ENCODE assay signal across 20 cellular contexts in the genomic region with DNA sequence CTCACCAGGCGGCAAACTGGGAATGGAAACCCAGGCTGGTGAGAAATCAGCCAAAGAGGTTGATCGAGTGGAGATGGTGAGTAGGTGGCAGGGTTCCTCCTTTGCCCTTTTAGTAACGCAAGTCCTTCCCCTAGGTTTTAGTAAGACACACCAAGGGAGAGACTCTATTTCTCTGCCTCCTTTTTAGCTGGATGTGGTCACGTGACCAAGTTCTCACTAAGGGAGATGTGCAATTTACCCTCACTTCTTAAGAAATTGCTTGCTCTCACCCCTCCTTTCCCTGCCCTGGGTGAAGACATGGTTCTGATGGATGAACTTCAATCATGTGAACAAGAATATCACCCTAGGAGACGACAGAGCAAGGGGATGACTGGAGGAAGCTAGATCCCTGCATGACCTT.
DNase-seq lines count a peak whose midpoint lies in the region; ATAC-seq, FAIRE-seq and TF ChIP-seq lines count a peak whose summit lies in the region.
"Had no signal": no experiment of that assay in that cellular context is flagged by ENCODE, and none has a peak within 500 bp of the region (broad histone marks: within the 10 kb centered on the region; RNA-seq: fewer than 3 reads in every experiment).

No MANE protein-coding gene starts in this region.

- H3K27ac ChIP-seq in K562 (ENCODE audit: extremely low read depth, low read depth, low read length), result no peak overlapping the region
- H3K27ac ChIP-seq: GM23248 had no signal

- CTCF ChIA-PET in K562 (lab: Yijun Ruan, JAX; ENCODE audit: low intra/inter-chr PET ratio), result no interaction called here

- no peak overlapping the region for H3K4me2 ChIP-seq in K562 (ENCODE audit: insufficient read depth, low read length)

- BruUV-seq in K562 (replicated peaks; lab: Mats Ljungman, UMichigan), result no TSS peak

- H3K27me3 Mint-ChIP-seq in natural killer cell treated with Interleukin-12 subunit alpha and Interleukin-12 subunit beta and Interleukin-15 and Interleukin-18, amount 100 ng/mL, for 72 hours, result peaks cover 0 to 8% of the 10 kb centered on the region in 2 donors
- H3K27me3 Mint-ChIP-seq in natural killer cell (ENCODE audit: low read depth in 2 of 2), result peaks cover 9 to 21% of the 10 kb centered on the region in 2 donors
- H3K27me3 Mint-ChIP-seq in type B pancreatic cell, result peaks cover 34% of the 10 kb centered on the region

- no peaks in the 10 kb centered on the region for H3K4me1 Mint-ChIP-seq in natural killer cell treated with Interleukin-12 subunit alpha and Interleukin-12 subunit beta and Interleukin-15 and Interleukin-18, amount 100 ng/mL, for 72 hours (ENCODE audit: low read depth in 2 of 2)
- no peaks in the 10 kb centered on the region for H3K4me1 Mint-ChIP-seq in natural killer cell
- peaks cover 19% of the 10 kb centered on the region for H3K4me1 Mint-ChIP-seq in type B pancreatic cell (ENCODE audit: unreplicated experiment)
- H3K4me1 Mint-ChIP-seq: CD4-positive, alpha-beta memory T cell had no signal

- FAIRE-seq in K562 (lab: Jason Lieb, UNC), result no peak
- FAIRE-seq: GM12892, GM19239, H1 had no signal

- no peak overlapping the region for H3K9ac ChIP-seq in K562 (ENCODE audit: insufficient read depth in 1 of 2, low read depth in 2 of 2, low read length in 2 of 2)
- H3K9ac ChIP-seq: GM23248 had no signal

- no peaks in the 10 kb centered on the region for H3K9me3 ChIP-seq in K562 (replicated peaks; ENCODE audit: control insufficient read depth, insufficient read depth, low read depth, low read length)

- no peak overlapping the region for H3K4me3 Mint-ChIP-seq in natural killer cell treated with Interleukin-12 subunit alpha and Interleukin-12 subunit beta and Interleukin-15 and Interleukin-18, amount 100 ng/mL, for 72 hours
- H3K4me3 Mint-ChIP-seq in natural killer cell, result no peak overlapping the region
- no peak overlapping the region for H3K4me3 Mint-ChIP-seq in type B pancreatic cell
- H3K4me3 Mint-ChIP-seq: CD4-positive, alpha-beta memory T cell had no signal

- H3K9me1 ChIP-seq in K562 (ENCODE audit: control insufficient read depth, insufficient read depth, low read length), result no peaks in the 10 kb centered on the region

- DNase-seq in natural killer cell treated with Interleukin-12 subunit alpha and Interleukin-12 subunit beta and Interleukin-15 and Interleukin-18, amount 100 ng/mL, for 72 hours (ENCODE audit: low spot score), result peak; percentile 15
- DNase-seq in natural killer cell (no peak), K562 (ENCODE audit: extremely low read depth in 1 of 4, low spot score in 3 of 4) (no peak), type B pancreatic cell (ENCODE audit: extremely low spot score, unreplicated experiment) (no peak), UCSD-AML1 (lab: John Stamatoyannopoulos, UW; ENCODE audit: unreplicated experiment) (no peak), H4 (ENCODE audit: low spot score) (no peak)
- DNase-seq: 8988T; C1 segment of cervical spinal cord; Calu3; CD4-positive, alpha-beta memory T cell; COR-L47; DMS53; DMS79 treated with DMSO at 0.1 percent for 48 hours; GF-D8; GM23248; H9 had no signal

- no peak for TF ChIP-seq POLR2A in K562 (conservative IDR thresholded peaks at IDR 0.05)

- H3K27me3 ChIP-seq in K562 (ENCODE audit: control insufficient read depth in 2 of 2, insufficient read depth in 2 of 2, low read length in 2 of 2), result peaks cover 0 to 17% of the 10 kb centered on the region in 2 experiments; a peak in 2 of 5 replicates

- no peak for ATAC-seq in natural killer cell treated with Interleukin-12 subunit alpha and Interleukin-12 subunit beta and Interleukin-15 and Interleukin-18, amount 100 ng/mL, for 72 hours
- ATAC-seq in natural killer cell (no peak), K562 (no peak)
- ATAC-seq: HCT116 had no signal

- TF ChIP-seq RAD21 in K562 (CRISPR knock-in tag; conservative IDR thresholded peaks at IDR 0.05 in 1 of 2, IDR thresholded peaks at IDR 0.05 in 1 of 2), result no peak

- POLR2A ChIA-PET in K562 (lab: Yijun Ruan, JAX), result no interaction called here

- H3K79me2 ChIP-seq in K562 (ENCODE audit: control insufficient read depth, insufficient read depth, low read length), result no peaks in the 10 kb centered on the region

- no peaks in the 10 kb centered on the region for H4K20me1 ChIP-seq in K562 (replicated peaks; ENCODE audit: control insufficient read depth, insufficient read depth, low read length)

- H3K36me3 ChIP-seq in K562 (ENCODE audit: control insufficient read depth, insufficient read depth, low read length), result no peaks in the 10 kb centered on the region

- H3K27ac Mint-ChIP-seq in natural killer cell treated with Interleukin-12 subunit alpha and Interleukin-12 subunit beta and Interleukin-15 and Interleukin-18, amount 100 ng/mL, for 72 hours, result no peak overlapping the region
- no peak overlapping the region for H3K27ac Mint-ChIP-seq in natural killer cell
- peak overlapping the region; percentile 9 for H3K27ac Mint-ChIP-seq in type B pancreatic cell
- H3K27ac Mint-ChIP-seq: CD4-positive, alpha-beta memory T cell had no signal

- intact Hi-C loops in natural killer cell (cut with micrococcal nuclease) (no loop called here), K562 (cut with micrococcal nuclease) (no loop called here)

- TF ChIP-seq EP300 in K562 (IDR thresholded peaks at IDR 0.05; ENCODE audit: low read length), result no peak

- in situ Hi-C loops in K562 (cut with MboI), result no loop called here

- H3K4me1 ChIP-seq in K562 (replicated peaks in 1 of 2; ENCODE audit: control insufficient read depth in 2 of 2, insufficient read depth in 2 of 2, low read length in 2 of 2), result no peaks in the 10 kb centered on the region

- H3K4me3 ChIP-seq in K562, result no peak overlapping the region
- H3K4me3 ChIP-seq: GM23248 had no signal

- WGBS in K562 (ENCODE audit: insufficient coverage, low coverage, missing lambda C conversion rate), result 1% methylated on average over 5 of the region's 5 CpGs

- no peak for TF ChIP-seq CTCF in natural killer cell (IDR thresholded peaks at IDR 0.05)
- no peak for TF ChIP-seq CTCF in K562 (IDR thresholded peaks at IDR 0.05 in 2 of 3, conservative IDR thresholded peaks at IDR 0.05 in 1 of 3; ENCODE audit: insufficient read depth in 2 of 3, low read depth in 1 of 3, low read length in 3 of 3)
- no peak for TF ChIP-seq CTCF in type B pancreatic cell (conservative IDR thresholded peaks at IDR 0.05)

- H3K9me3 Mint-ChIP-seq in natural killer cell treated with Interleukin-12 subunit alpha and Interleukin-12 subunit beta and Interleukin-15 and Interleukin-18, amount 100 ng/mL, for 72 hours, result no peaks in the 10 kb centered on the region
- H3K9me3 Mint-ChIP-seq in natural killer cell (no peaks in the 10 kb centered on the region), type B pancreatic cell (peaks cover 10% of the 10 kb centered on the region)

- H3K36me3 Mint-ChIP-seq in natural killer cell treated with Interleukin-12 subunit alpha and Interleukin-12 subunit beta and Interleukin-15 and Interleukin-18, amount 100 ng/mL, for 72 hours, result no peaks in the 10 kb centered on the region
- H3K36me3 Mint-ChIP-seq in natural killer cell (no peaks in the 10 kb centered on the region), type B pancreatic cell (no peaks in the 10 kb centered on the region)

- no peak overlapping the region for H2AFZ ChIP-seq in K562 (ENCODE audit: low read depth, low read length)
- H2AFZ ChIP-seq: GM23248 had no signal

TF ChIP-seq in K562, 482 proteins besides CTCF, POLR2A, EP300 and RAD21:
- TF ChIP-seq RAD51 (IDR thresholded peaks at IDR 0.05; ENCODE audit: borderline replicate concordance, low read depth), result peak; percentile 79
- TF ChIP-seq NCOR1 (IDR thresholded peaks at IDR 0.05), result no peak
- TF ChIP-seq LCOR (CRISPR knock-in tag; IDR thresholded peaks at IDR 0.05), result no peak
- TF ChIP-seq, protein P1, sequence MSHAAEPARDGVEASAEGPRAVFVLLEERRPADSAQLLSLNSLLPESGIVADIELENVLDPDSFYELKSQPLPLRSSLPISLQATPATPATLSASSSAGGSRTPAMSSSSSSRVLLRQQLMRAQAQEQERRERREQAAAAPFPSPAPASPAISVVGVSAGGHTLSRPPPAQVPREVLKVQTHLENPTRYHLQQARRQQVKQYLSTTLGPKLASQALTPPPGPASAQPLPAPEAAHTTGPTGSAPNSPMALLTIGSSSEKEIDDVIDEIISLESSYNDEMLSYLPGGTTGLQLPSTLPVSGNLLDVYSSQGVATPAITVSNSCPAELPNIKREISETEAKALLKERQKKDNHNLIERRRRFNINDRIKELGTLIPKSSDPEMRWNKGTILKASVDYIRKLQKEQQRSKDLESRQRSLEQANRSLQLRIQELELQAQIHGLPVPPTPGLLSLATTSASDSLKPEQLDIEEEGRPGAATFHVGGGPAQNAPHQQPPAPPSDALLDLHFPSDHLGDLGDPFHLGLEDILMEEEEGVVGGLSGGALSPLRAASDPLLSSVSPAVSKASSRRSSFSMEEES (CRISPR knock-in tag; IDR thresholded peaks at IDR 0.05), result peak; percentile 87
- 0 out of 2 replicates have a peak, but pooled peaks have one; percentile 53 for TF ChIP-seq TOE1 (IDR thresholded peaks at IDR 0.05; ENCODE audit: borderline replicate concordance)
- no peak for TF ChIP-seq TOE1 (CRISPR knock-in tag; IDR thresholded peaks at IDR 0.05; ENCODE audit: borderline replicate concordance, low read depth)
- peak; percentile 52 for TF ChIP-seq CBFA2T2 (conservative IDR thresholded peaks at IDR 0.05)
- TF ChIP-seq, protein P2, sequence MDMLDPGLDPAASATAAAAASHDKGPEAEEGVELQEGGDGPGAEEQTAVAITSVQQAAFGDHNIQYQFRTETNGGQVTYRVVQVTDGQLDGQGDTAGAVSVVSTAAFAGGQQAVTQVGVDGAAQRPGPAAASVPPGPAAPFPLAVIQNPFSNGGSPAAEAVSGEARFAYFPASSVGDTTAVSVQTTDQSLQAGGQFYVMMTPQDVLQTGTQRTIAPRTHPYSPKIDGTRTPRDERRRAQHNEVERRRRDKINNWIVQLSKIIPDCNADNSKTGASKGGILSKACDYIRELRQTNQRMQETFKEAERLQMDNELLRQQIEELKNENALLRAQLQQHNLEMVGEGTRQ (CRISPR knock-in tag; IDR thresholded peaks at IDR 0.05), result peak; percentile 23; the same call in 1 of the 2 replicates
- no peak for TF ChIP-seq SRSF9 (IDR thresholded peaks at IDR 0.05; ENCODE audit: borderline replicate concordance, low read depth, low read length)
- no peak for TF ChIP-seq ZSCAN29 (IDR thresholded peaks at IDR 0.05)
